20 cellular contexts compared by ENCODE assay signal in genomic region chr6:24245275-24245674, GRCh38.
"Had no signal": no experiment of that assay in that cellular context is flagged by ENCODE, and none has a peak within 500 bp of the region (broad histone marks: within the 10 kb centered on the region; RNA-seq: fewer than 3 reads in every experiment).

No MANE protein-coding gene starts in this region.

- ATAC-seq: activated CD4-positive, alpha-beta T cell treated with anti-CD3 and anti-CD28 coated beads for 36 hours; activated CD8-positive, alpha-beta T cell treated with anti-CD3 and anti-CD28 coated beads for 36 hours; Panc1; Right ventricle myocardium inferior had no signal

- H3K9me3 ChIP-seq: SJCRH30, SK-N-SH had no signal

- DNase-seq: activated CD4-positive, alpha-beta T cell treated with anti-CD3 and anti-CD28 coated beads for 36 hours; activated CD8-positive, alpha-beta memory T cell treated with anti-CD3 and anti-CD28 coated beads, Interleukin-2, amount 50 U/mL, for 48 hours; activated CD8-positive, alpha-beta T cell treated with anti-CD3 and anti-CD28 coated beads for 36 hours; activated T-cell treated with anti-CD3 and anti-CD28 coated beads, Interleukin-2, amount 50 U/mL, for 1 hour; aorta; NCI-H1092; NCI-H1417; NCI-H1930; NCI-H2171; NCI-H2227 treated with DMSO at 0.1 percent for 48 hours; NCI-H446 treated with DMSO at 0.1 percent for 48 hours; NCI-H524 treated with DMSO at 0.1 percent for 48 hours; NCI-H82; RPMI8226; SJCRH30; SK-N-SH; T-helper 1 cell had no signal

- H3K36me3 ChIP-seq: SJCRH30 had no signal

- H3K27me3 ChIP-seq: SJCRH30 had no signal

- H3K4me1 ChIP-seq: SJCRH30 had no signal

- H3K27ac ChIP-seq: SJCRH30, VCaP had no signal

- H3K4me3 ChIP-seq: SJCRH30 had no signal
